Comparison of ENCODE assay signal across 8 cellular contexts in genomic region chr2:113757059-113757657, GRCh38. TPM values are rescaled to one million over a fixed set of nuclear protein-coding genes. Genes with fewer than 3 reads are reported as not detected.
DNase-seq lines count a peak whose midpoint lies in the region; ATAC-seq and TF ChIP-seq lines count a peak whose summit lies in the region.

No MANE protein-coding gene starts in this region.

- H3K27ac Mint-ChIP-seq in endothelial cell (ENCODE audit: unreplicated experiment) = peak overlapping the region; percentile 99

- H3K27me3 ChIP-seq in PC-9 (ENCODE audit: insufficient read depth, low read depth) = no peaks in the 10 kb centered on the region
- no peaks in the 10 kb centered on the region for H3K27me3 ChIP-seq in neutrophil

- peaks cover 23% of the 10 kb centered on the region for H3K79me2 ChIP-seq in PC-9 (ENCODE audit: low read depth)

- POLR2A ChIA-PET in PC-9 (lab: Charles Lee; ENCODE audit: unreplicated experiment) = interaction anchor here (0.6 to 1.2 kb wide), 3 partner anchors 77 to 122 kb away, joined by 3 to 11 read pairs (median 3); no protein-coding TSS in a partner anchor

- peaks cover 11% of the 10 kb centered on the region for H3K4me1 Mint-ChIP-seq in endothelial cell (ENCODE audit: unreplicated experiment)

- in situ Hi-C loops in KBM-7 (cut with MboI; ENCODE audit: low pct_unique_long_range_greater_than_20kb, low sequenced_read_pairs) = no loop called here

- H3K9me3 ChIP-seq in PC-9 (ENCODE audit: insufficient read depth, low read depth) = no peaks in the 10 kb centered on the region
- no peaks in the 10 kb centered on the region for H3K9me3 ChIP-seq in neutrophil

- DNase-seq in GM12865 (ENCODE audit: low read depth) = no peak
- peak in 1 of 2 experiments; percentile 12 for DNase-seq in PC-9
- DNase-seq in endothelial cell (ENCODE audit: low spot score) = peak; percentile 7
- DNase-seq in mucosa of gallbladder (ENCODE audit: low spot score) = no peak
- no peak for DNase-seq in GM19238 (ENCODE audit: insufficient read length, low spot score)
- DNase-seq in KBM-7 = no peak

- H3K27ac ChIP-seq in PC-9 (peak overlapping the region; percentile 74), neutrophil (peak overlapping the region; percentile 95)

- H4K20me1 ChIP-seq in PC-9 (ENCODE audit: insufficient read depth) = no peaks in the 10 kb centered on the region

- H3K36me3 ChIP-seq in PC-9 (ENCODE audit: low read depth) (no peaks in the 10 kb centered on the region), neutrophil (peaks cover 4% of the 10 kb centered on the region)

- peak overlapping the region; percentile 88 for H3K4me2 ChIP-seq in PC-9

- BruUV-seq in PC-9 (replicated peaks; lab: Mats Ljungman, UMichigan) = TSS peak; percentile 92

- H3F3A ChIP-seq in PC-9 (ENCODE audit: insufficient read depth, low read depth) = peaks cover 9% of the 10 kb centered on the region

- intact Hi-C loops in PC-9 (cut with micrococcal nuclease; ENCODE audit: unreplicated experiment) = loop anchor here (5.0 kb wide), 2 partner anchors 40 to 205 kb away; no protein-coding TSS in a partner anchor

- H3K9me3 Mint-ChIP-seq in endothelial cell (ENCODE audit: unreplicated experiment) = no peaks in the 10 kb centered on the region

- CTCF ChIA-PET in PC-9 (lab: Charles Lee) = no interaction called here

- peaks cover 3% of the 10 kb centered on the region for H3K27me3 Mint-ChIP-seq in endothelial cell (ENCODE audit: unreplicated experiment)

- TF ChIP-seq CTCF in GM12865 (IDR thresholded peaks at IDR 0.05; ENCODE audit: insufficient read depth, low read depth, low read length, missing control alignments) (no peak), PC-9 (conservative IDR thresholded peaks at IDR 0.05) (no peak), endothelial cell (IDR thresholded peaks at IDR 0.05; ENCODE audit: unreplicated experiment) (no peak), neutrophil (IDR thresholded peaks at IDR 0.05) (no peak)

- H2AFZ ChIP-seq in PC-9 = peak overlapping the region; percentile 89

- H3K4me3 Mint-ChIP-seq in endothelial cell (ENCODE audit: unreplicated experiment) = peak overlapping the region; percentile 100

- no peak for ATAC-seq in HG03196 (IDR thresholded peaks at IDR 0.05; ENCODE audit: unreplicated experiment)

- H3K36me3 Mint-ChIP-seq in endothelial cell (ENCODE audit: low read depth, unreplicated experiment) = peaks cover 4% of the 10 kb centered on the region

- H3K4me1 ChIP-seq in PC-9 (replicated peaks; ENCODE audit: insufficient read depth) = peaks cover 19% of the 10 kb centered on the region
- H3K4me1 ChIP-seq in neutrophil (ENCODE audit: control insufficient read depth in 1 of 2, insufficient read depth in 1 of 2, low read depth in 1 of 2, low read length in 1 of 2) = peaks cover 32% of the 10 kb centered on the region in 2 experiments

- H3K4me3 ChIP-seq in GM12865 (ENCODE audit: low read depth, low read length) (peak overlapping the region; percentile 95), PC-9 (peak overlapping the region; percentile 89), neutrophil (ENCODE audit: low read depth in 1 of 2, low read length in 1 of 2) (peak overlapping the region; percentile 94 to 95)

- H3K9me2 ChIP-seq in PC-9 (ENCODE audit: insufficient read depth) = no peaks in the 10 kb centered on the region

RNA-seq across cellular contexts. Expression of gene SLC35F5, which starts 0.7 kb away (rescaled TPM):
- total RNA-seq in PC-9 (2021) = 41.6 and 43.5 TPM in 2 replicates
- total RNA-seq in endothelial cell (ENCODE audit: unreplicated experiment) = 34.4 TPM
- total RNA-seq in mucosa of gallbladder = 82.6 TPM
